Comparison of ENCODE assay signal across 2 cellular contexts in the genomic region with DNA sequence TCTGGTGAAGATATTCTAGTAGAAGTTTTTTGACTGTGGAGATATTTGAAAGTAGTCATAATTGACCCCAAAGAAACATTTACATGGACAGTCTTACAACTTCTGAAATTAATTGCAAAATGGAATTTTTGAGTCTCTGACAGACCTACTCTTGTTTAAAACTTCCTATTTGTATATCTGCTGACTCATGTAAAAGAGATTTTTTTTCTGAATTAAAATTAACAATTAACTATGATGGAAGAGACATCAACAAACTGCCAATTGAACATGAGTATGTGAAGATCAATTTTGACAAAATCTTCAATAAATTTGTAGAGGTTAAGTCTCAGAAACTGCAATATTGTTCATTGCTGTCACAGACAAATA.
TF ChIP-seq lines count a peak whose summit lies in the region.

No MANE protein-coding gene starts in this region.

TF ChIP-seq in SK-N-SH, 30 proteins besides CTCF, POLR2A, EP300 and RAD21 (continued from another document):
- TF ChIP-seq NFIC (IDR thresholded peaks at IDR 0.05; ENCODE audit: borderline replicate concordance) (no peak), FOXM1 (IDR thresholded peaks at IDR 0.05; ENCODE audit: low read depth) (no peak), ELF1 (IDR thresholded peaks at IDR 0.05) (no peak), MXI1 (IDR thresholded peaks at IDR 0.05; ENCODE audit: low read depth, low read length) (no peak), SMC3 (IDR thresholded peaks at IDR 0.05; ENCODE audit: low read depth, low read length) (no peak), TAF1 (IDR thresholded peaks at IDR 0.05; ENCODE audit: borderline replicate concordance, low read depth, low read length) (no peak), RXRA (IDR thresholded peaks at IDR 0.05; ENCODE audit: borderline replicate concordance, low read depth) (no peak), GABPA (IDR thresholded peaks at IDR 0.05; ENCODE audit: low read depth) (no peak), GATA2 (CRISPR knock-in tag; IDR thresholded peaks at IDR 0.05) (no peak), EZH2phosphoT487 (IDR thresholded peaks at IDR 0.05; ENCODE audit: borderline replicate concordance, low read depth) (no peak), TEAD4 (IDR thresholded peaks at IDR 0.05; ENCODE audit: borderline replicate concordance, insufficient read depth) (no peak), FOSL2 (IDR thresholded peaks at IDR 0.05; ENCODE audit: borderline replicate concordance, low read depth) (no peak)
- TF ChIP-seq, protein P1, sequence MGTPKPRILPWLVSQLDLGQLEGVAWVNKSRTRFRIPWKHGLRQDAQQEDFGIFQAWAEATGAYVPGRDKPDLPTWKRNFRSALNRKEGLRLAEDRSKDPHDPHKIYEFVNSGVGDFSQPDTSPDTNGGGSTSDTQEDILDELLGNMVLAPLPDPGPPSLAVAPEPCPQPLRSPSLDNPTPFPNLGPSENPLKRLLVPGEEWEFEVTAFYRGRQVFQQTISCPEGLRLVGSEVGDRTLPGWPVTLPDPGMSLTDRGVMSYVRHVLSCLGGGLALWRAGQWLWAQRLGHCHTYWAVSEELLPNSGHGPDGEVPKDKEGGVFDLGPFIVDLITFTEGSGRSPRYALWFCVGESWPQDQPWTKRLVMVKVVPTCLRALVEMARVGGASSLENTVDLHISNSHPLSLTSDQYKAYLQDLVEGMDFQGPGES (IDR thresholded peaks at IDR 0.05; ENCODE audit: low read depth, low read length) = no peak
- TF ChIP-seq, protein P2, sequence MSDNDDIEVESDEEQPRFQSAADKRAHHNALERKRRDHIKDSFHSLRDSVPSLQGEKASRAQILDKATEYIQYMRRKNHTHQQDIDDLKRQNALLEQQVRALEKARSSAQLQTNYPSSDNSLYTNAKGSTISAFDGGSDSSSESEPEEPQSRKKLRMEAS (IDR thresholded peaks at IDR 0.05; ENCODE audit: low read depth) = no peak
TF ChIP-seq in SK-N-SH: peak in this region for 0.

TF ChIP-seq in SK-N-SH treated with all-trans-retinoic acid at 6 μM for 48 hours, 23 proteins besides CTCF, POLR2A, EP300 and RAD21 (continued from another document):
- TF ChIP-seq, protein P3, sequence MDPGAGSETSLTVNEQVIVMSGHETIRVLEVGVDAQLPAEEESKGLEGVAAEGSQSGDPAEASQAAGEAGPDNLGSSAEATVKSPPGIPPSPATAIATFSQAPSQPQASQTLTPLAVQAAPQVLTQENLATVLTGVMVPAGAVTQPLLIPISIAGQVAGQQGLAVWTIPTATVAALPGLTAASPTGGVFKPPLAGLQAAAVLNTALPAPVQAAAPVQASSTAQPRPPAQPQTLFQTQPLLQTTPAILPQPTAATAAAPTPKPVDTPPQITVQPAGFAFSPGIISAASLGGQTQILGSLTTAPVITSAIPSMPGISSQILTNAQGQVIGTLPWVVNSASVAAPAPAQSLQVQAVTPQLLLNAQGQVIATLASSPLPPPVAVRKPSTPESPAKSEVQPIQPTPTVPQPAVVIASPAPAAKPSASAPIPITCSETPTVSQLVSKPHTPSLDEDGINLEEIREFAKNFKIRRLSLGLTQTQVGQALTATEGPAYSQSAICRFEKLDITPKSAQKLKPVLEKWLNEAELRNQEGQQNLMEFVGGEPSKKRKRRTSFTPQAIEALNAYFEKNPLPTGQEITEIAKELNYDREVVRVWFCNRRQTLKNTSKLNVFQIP (CRISPR knock-in tag; IDR thresholded peaks at IDR 0.05; ENCODE audit: borderline replicate concordance, low read depth) = no peak
- TF ChIP-seq RARB (CRISPR knock-in tag; IDR thresholded peaks at IDR 0.05) (no peak), PPARA (CRISPR knock-in tag; IDR thresholded peaks at IDR 0.05; ENCODE audit: borderline replicate concordance) (no peak), ZFP30 (CRISPR knock-in tag; IDR thresholded peaks at IDR 0.05) (no peak), SNAI2 (CRISPR knock-in tag; IDR thresholded peaks at IDR 0.05) (no peak), ZNF8 (CRISPR knock-in tag; IDR thresholded peaks at IDR 0.05) (no peak), ARNTL (CRISPR knock-in tag; IDR thresholded peaks at IDR 0.05; ENCODE audit: borderline replicate concordance, low read depth) (no peak), GLIS3 (CRISPR knock-in tag; IDR thresholded peaks at IDR 0.05) (no peak), TCF4 (CRISPR knock-in tag; IDR thresholded peaks at IDR 0.05; ENCODE audit: borderline replicate concordance) (no peak)
- TF ChIP-seq, protein P4, sequence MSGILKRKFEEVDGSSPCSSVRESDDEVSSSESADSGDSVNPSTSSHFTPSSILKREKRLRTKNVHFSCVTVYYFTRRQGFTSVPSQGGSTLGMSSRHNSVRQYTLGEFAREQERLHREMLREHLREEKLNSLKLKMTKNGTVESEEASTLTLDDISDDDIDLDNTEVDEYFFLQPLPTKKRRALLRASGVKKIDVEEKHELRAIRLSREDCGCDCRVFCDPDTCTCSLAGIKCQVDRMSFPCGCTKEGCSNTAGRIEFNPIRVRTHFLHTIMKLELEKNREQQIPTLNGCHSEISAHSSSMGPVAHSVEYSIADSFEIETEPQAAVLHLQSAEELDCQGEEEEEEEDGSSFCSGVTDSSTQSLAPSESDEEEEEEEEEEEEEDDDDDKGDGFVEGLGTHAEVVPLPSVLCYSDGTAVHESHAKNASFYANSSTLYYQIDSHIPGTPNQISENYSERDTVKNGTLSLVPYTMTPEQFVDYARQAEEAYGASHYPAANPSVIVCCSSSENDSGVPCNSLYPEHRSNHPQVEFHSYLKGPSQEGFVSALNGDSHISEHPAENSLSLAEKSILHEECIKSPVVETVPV (CRISPR knock-in tag; IDR thresholded peaks at IDR 0.05) = no peak
